21 cellular contexts compared by ENCODE assay signal in genomic region chr14:59739794-59740193, GRCh38.
DNase-seq lines count a peak whose midpoint lies in the region; ATAC-seq, FAIRE-seq and TF ChIP-seq lines count a peak whose summit lies in the region.
"Had no signal": no experiment of that assay in that cellular context is flagged by ENCODE, and none has a peak within 500 bp of the region (broad histone marks: within the 10 kb centered on the region; RNA-seq: fewer than 3 reads in every experiment).

No MANE protein-coding gene starts in this region.

- peaks cover 8 to 9% of the 10 kb centered on the region in 2 donors for H3K36me3 Mint-ChIP-seq in CD14-positive monocyte
- no peaks in the 10 kb centered on the region for H3K36me3 Mint-ChIP-seq in activated CD4-positive, alpha-beta T cell treated with anti-CD3 and anti-CD28 coated beads, Interleukin-2, amount 10 ng/mL, durations not matched to agents 24 days and 14 days (ENCODE audit: low read depth)
- no peaks in the 10 kb centered on the region for H3K36me3 Mint-ChIP-seq in activated CD4-positive, alpha-beta T cell treated with anti-CD3 and anti-CD28 coated beads for 36 hours (ENCODE audit: low read depth)

- no peak overlapping the region for H3K4me3 ChIP-seq in neutrophil (ENCODE audit: low read depth in 1 of 2, low read length in 1 of 2)
- H3K4me3 ChIP-seq: ascending aorta, thoracic aorta had no signal

- peak overlapping the region; percentile 56 for H3K27ac ChIP-seq in neutrophil
- H3K27ac ChIP-seq: ascending aorta, thoracic aorta, VCaP had no signal

- no peaks in the 10 kb centered on the region for H3K27me3 ChIP-seq in neutrophil
- H3K27me3 ChIP-seq: ascending aorta had no signal

- H3K4me1 Mint-ChIP-seq in CD14-positive monocyte, result peaks cover 25% of the 10 kb centered on the region
- no peaks in the 10 kb centered on the region for H3K4me1 Mint-ChIP-seq in activated CD4-positive, alpha-beta T cell treated with anti-CD3 and anti-CD28 coated beads, Interleukin-2, amount 10 ng/mL, durations not matched to agents 24 days and 14 days
- H3K4me1 Mint-ChIP-seq in activated CD4-positive, alpha-beta T cell treated with anti-CD3 and anti-CD28 coated beads for 36 hours, result no peaks in the 10 kb centered on the region
- H3K4me1 Mint-ChIP-seq: activated CD4-positive, alpha-beta memory T cell treated with anti-CD3 and anti-CD28 coated beads, Interleukin-2, amount 10 ng/mL, durations not matched to agents 7 days and 5 days had no signal

- peak overlapping the region in 4 of 7 donors; percentile 4 to 33 (median 24) for H3K27ac Mint-ChIP-seq in CD14-positive monocyte
- no peak overlapping the region for H3K27ac Mint-ChIP-seq in activated CD4-positive, alpha-beta T cell treated with anti-CD3 and anti-CD28 coated beads, Interleukin-2, amount 10 ng/mL, durations not matched to agents 24 days and 14 days
- no peak overlapping the region for H3K27ac Mint-ChIP-seq in activated CD4-positive, alpha-beta T cell treated with anti-CD3 and anti-CD28 coated beads for 36 hours
- H3K27ac Mint-ChIP-seq: activated CD4-positive, alpha-beta memory T cell treated with anti-CD3 and anti-CD28 coated beads, Interleukin-2, amount 10 ng/mL, durations not matched to agents 7 days and 5 days had no signal

- peaks cover 22 to 23% of the 10 kb centered on the region in 2 experiments for H3K4me1 ChIP-seq in neutrophil (ENCODE audit: control insufficient read depth in 1 of 2, insufficient read depth in 1 of 2, low read depth in 1 of 2, low read length in 1 of 2)
- H3K4me1 ChIP-seq: ascending aorta had no signal

- ATAC-seq in activated CD4-positive, alpha-beta T cell treated with anti-CD3 and anti-CD28 coated beads for 36 hours, result no peak

- H3K9me3 ChIP-seq in neutrophil, result no peaks in the 10 kb centered on the region

- intact Hi-C loops in CD14-positive monocyte (cut with micrococcal nuclease), result no loop called here
- intact Hi-C loops in activated CD4-positive, alpha-beta T cell treated with anti-CD3 and anti-CD28 coated beads, Interleukin-2, amount 10 ng/mL, durations not matched to agents 24 days and 14 days (cut with micrococcal nuclease), result no loop called here
- intact Hi-C loops in activated CD4-positive, alpha-beta T cell treated with anti-CD3 and anti-CD28 coated beads for 36 hours (cut with DNase I, micrococcal nuclease), result no loop called here

- DNase-seq in CD14-positive monocyte (ENCODE audit: low spot score), result no peak
- DNase-seq in HTR-8/SVneo (ENCODE audit: insufficient read length, low spot score), result no peak
- peak; percentile 35 for DNase-seq in SKM-1 treated with dmso at 0.1 percent for 144 hours (lab: John Stamatoyannopoulos, UW; ENCODE audit: unreplicated experiment)
- no peak for DNase-seq in activated CD4-positive, alpha-beta T cell treated with anti-CD3 and anti-CD28 coated beads, Interleukin-2, amount 10 ng/mL, durations not matched to agents 24 days and 14 days
- no peak for DNase-seq in activated gamma-delta T cell (lab: John Stamatoyannopoulos, UW)
- no peak for DNase-seq in activated CD4-positive, alpha-beta T cell treated with anti-CD3 and anti-CD28 coated beads for 36 hours
- DNase-seq: activated CD4-positive, alpha-beta memory T cell treated with anti-CD3 and anti-CD28 coated beads, Interleukin-2, amount 10 ng/mL, durations not matched to agents 7 days and 5 days; activated naive CD4-positive, alpha-beta T cell treated with Interleukin-2 at 50 U/mL for 16 hours; Calu3; cerebellar nuclear complex; effector CD8-positive, alpha-beta T cell; glutamatergic neuron; GOT3; MM.1S; NCI-H2029 treated with DMSO at 0.1 percent for 48 hours; occipital lobe; retina had no signal

- POLR2A ChIA-PET in activated CD4-positive, alpha-beta T cell treated with anti-CD3 and anti-CD28 coated beads for 36 hours (lab: Charles Lee), result no interaction called here

- H3K36me3 ChIP-seq in neutrophil, result no peaks in the 10 kb centered on the region
- H3K36me3 ChIP-seq: ascending aorta, thoracic aorta had no signal

- peak; percentile 81 for FAIRE-seq in HTR-8/SVneo (lab: Jason Lieb, UNC)

- peaks cover 0 to 2% (median 2%) of the 10 kb centered on the region in 3 donors for H3K27me3 Mint-ChIP-seq in CD14-positive monocyte (ENCODE audit: low read depth in 3 of 3)
- H3K27me3 Mint-ChIP-seq in activated CD4-positive, alpha-beta T cell treated with anti-CD3 and anti-CD28 coated beads, Interleukin-2, amount 10 ng/mL, durations not matched to agents 24 days and 14 days, result peaks cover 2% of the 10 kb centered on the region
- H3K27me3 Mint-ChIP-seq in activated CD4-positive, alpha-beta T cell treated with anti-CD3 and anti-CD28 coated beads for 36 hours, result no peaks in the 10 kb centered on the region

- CTCF ChIA-PET in activated CD4-positive, alpha-beta T cell treated with anti-CD3 and anti-CD28 coated beads for 36 hours (lab: Charles Lee), result no interaction called here

- H3K4me3 Mint-ChIP-seq in CD14-positive monocyte, result peak overlapping the region in 1 of 2 donors; percentile 22
- H3K4me3 Mint-ChIP-seq in activated CD4-positive, alpha-beta T cell treated with anti-CD3 and anti-CD28 coated beads, Interleukin-2, amount 10 ng/mL, durations not matched to agents 24 days and 14 days, result no peak overlapping the region
- no peak overlapping the region for H3K4me3 Mint-ChIP-seq in activated CD4-positive, alpha-beta T cell treated with anti-CD3 and anti-CD28 coated beads for 36 hours
- H3K4me3 Mint-ChIP-seq: activated CD4-positive, alpha-beta memory T cell treated with anti-CD3 and anti-CD28 coated beads, Interleukin-2, amount 10 ng/mL, durations not matched to agents 7 days and 5 days had no signal

- TF ChIP-seq CTCF in CD14-positive monocyte (IDR thresholded peaks at IDR 0.05), result no peak
- TF ChIP-seq CTCF in neutrophil (IDR thresholded peaks at IDR 0.05), result no peak

- peaks cover 10 to 23% (median 19%) of the 10 kb centered on the region in 7 donors for H3K9me3 Mint-ChIP-seq in CD14-positive monocyte
- peaks cover 4% of the 10 kb centered on the region for H3K9me3 Mint-ChIP-seq in activated CD4-positive, alpha-beta T cell treated with anti-CD3 and anti-CD28 coated beads, Interleukin-2, amount 10 ng/mL, durations not matched to agents 24 days and 14 days
- H3K9me3 Mint-ChIP-seq in activated CD4-positive, alpha-beta T cell treated with anti-CD3 and anti-CD28 coated beads for 36 hours (ENCODE audit: low read depth), result peaks cover 11% of the 10 kb centered on the region

Comparison
In these comparisons a context has a peak if more than half of its experiments do, and no peak if none do; other contexts are left out.
1. H3K27ac Mint-ChIP-seq: peak in CD14-positive monocyte (4 of 7); none in activated CD4-positive, alpha-beta T cell treated with anti-CD3 and anti-CD28 coated beads, Interleukin-2, amount 10 ng/mL, durations not matched to agents 24 days and 14 days (single experiment) and activated CD4-positive, alpha-beta T cell treated with anti-CD3 and anti-CD28 coated beads for 36 hours (single experiment).